In genomic region chr4:2296621-2297601, GRCh38 we compare ENCODE assay signal across 10 cellular contexts. TPM values are rescaled to one million over a fixed set of nuclear protein-coding genes. Genes with fewer than 3 reads are reported as not detected.
DNase-seq lines count a peak whose midpoint lies in the region; ATAC-seq and TF ChIP-seq lines count a peak whose summit lies in the region.
"Had no signal": no experiment of that assay in that cellular context is flagged by ENCODE, and none has a peak within 500 bp of the region (broad histone marks: within the 10 kb centered on the region; RNA-seq: fewer than 3 reads in every experiment).

No MANE protein-coding gene starts in this region.

- no peak overlapping the region for H3K27ac Mint-ChIP-seq in activated naive CD8-positive, alpha-beta T cell treated with anti-CD3 and anti-CD28 coated beads for 36 hours

- no peaks in the 10 kb centered on the region for H3K27me3 Mint-ChIP-seq in activated naive CD8-positive, alpha-beta T cell treated with anti-CD3 and anti-CD28 coated beads for 36 hours

- H3K4me3 ChIP-seq in H7 (ENCODE audit: insufficient read depth, low read depth, low read length) (no peak overlapping the region), psoas muscle (no peak overlapping the region)

- no peak for TF ChIP-seq CTCF in psoas muscle (IDR thresholded peaks at IDR 0.05)

- 82 to 87% (median 83%) methylated on average over 34 to 37 of the region's 37 CpGs for WGBS in psoas muscle, 3 donors

- DNase-seq in SHP77 (lab: John Stamatoyannopoulos, UW) (peak; percentile 53 to 57), SHP77 treated with DMSO at 0.1 percent for 48 hours (lab: John Stamatoyannopoulos, UW) (no peak), H7 (peak; percentile 73), psoas muscle (no peak), H4 (ENCODE audit: low spot score) (no peak), C1 segment of cervical spinal cord (lab: John Stamatoyannopoulos, UW) (no peak)
- DNase-seq in activated naive CD8-positive, alpha-beta T cell treated with anti-CD3 and anti-CD28 coated beads for 36 hours = peak; percentile 26
- DNase-seq: activated CD4-positive, alpha-beta T cell treated with anti-CD3 and anti-CD28 coated beads, Interleukin-2, amount 50 U/mL, for 48 hours; T-helper 1 cell had no signal

- H3K27ac ChIP-seq in psoas muscle = no peak overlapping the region

- H3K4me3 Mint-ChIP-seq in activated naive CD8-positive, alpha-beta T cell treated with anti-CD3 and anti-CD28 coated beads for 36 hours = peak overlapping the region; percentile 30

- intact Hi-C loops in psoas muscle (cut with DNase I) = no loop called here

- H3K4me1 Mint-ChIP-seq in activated naive CD8-positive, alpha-beta T cell treated with anti-CD3 and anti-CD28 coated beads for 36 hours = peaks cover 37% of the 10 kb centered on the region

- H3K27me3 ChIP-seq in H7 (ENCODE audit: control insufficient read depth, insufficient read depth, low read length) = no peaks in the 10 kb centered on the region
- no peaks in the 10 kb centered on the region for H3K27me3 ChIP-seq in psoas muscle (ENCODE audit: insufficient read depth in 3 of 3, low read length in 2 of 3)

- peak in 3 of 4 donors; percentile 30 to 50 (median 42) for ATAC-seq in psoas muscle
- no peak for ATAC-seq in HG03280 (IDR thresholded peaks at IDR 0.05; ENCODE audit: unreplicated experiment)

- no peaks in the 10 kb centered on the region for H3K4me1 ChIP-seq in psoas muscle

- no peaks in the 10 kb centered on the region for H3K9me3 ChIP-seq in psoas muscle

- H3K36me3 Mint-ChIP-seq in activated naive CD8-positive, alpha-beta T cell treated with anti-CD3 and anti-CD28 coated beads for 36 hours = no peaks in the 10 kb centered on the region

- no peaks in the 10 kb centered on the region for H3K36me3 ChIP-seq in H7 (replicated peaks; ENCODE audit: control insufficient read depth, insufficient read depth, low read length)
- H3K36me3 ChIP-seq in psoas muscle (ENCODE audit: insufficient read depth in 1 of 2, low read depth in 1 of 2) = no peaks in the 10 kb centered on the region

- H3K9me3 Mint-ChIP-seq in activated naive CD8-positive, alpha-beta T cell treated with anti-CD3 and anti-CD28 coated beads for 36 hours = peaks cover 3% of the 10 kb centered on the region

RNA-seq across cellular contexts. Expression of gene MXD4, which starts 35.0 kb away (rescaled TPM):
- total RNA-seq in H7 (2014; rRNA removed; shearing (Covaris generic)) = 13.4 and 22.3 TPM in 2 replicates
- 1 to 10 TPM in 1 of 2 experiments, under 1 TPM in 1; 0.78 to 1.2 TPM for total RNA-seq in activated naive CD8-positive, alpha-beta T cell treated with anti-CD3 and anti-CD28 coated beads for 36 hours
- total RNA-seq in psoas muscle = 10 to 100 TPM; 18.8 to 36.7 (median 35.3) TPM
- 10 to 100 TPM; 15.4 to 29.9 (median 23.3) TPM for polyA plus RNA-seq in psoas muscle
- total RNA-seq in H4 (2014; rRNA removed; shearing (Covaris generic)) = 22.1 and 22.9 TPM in 2 replicates

RNA-seq across cellular contexts. Expression of gene HAUS3, which starts 55.0 kb away (rescaled TPM):
- total RNA-seq in H7 (2014; rRNA removed; shearing (Covaris generic)) = 8.5 and 16.4 TPM in 2 replicates
- total RNA-seq in activated naive CD8-positive, alpha-beta T cell treated with anti-CD3 and anti-CD28 coated beads for 36 hours = 10 to 100 TPM; 23.6 to 23.7 TPM
- 1 to 10 TPM; 4.2 to 7.4 (median 5.1) TPM for total RNA-seq in psoas muscle
- polyA plus RNA-seq in psoas muscle = 10 to 100 TPM in 1 of 3 donors, 1 to 10 TPM in 2; 5.3 to 16.1 (median 5.8) TPM
- 7.6 and 11.0 TPM in 2 replicates for total RNA-seq in H4 (2014; rRNA removed; shearing (Covaris generic))

RNA-seq across cellular contexts. Expression of gene POLN, which starts 55.0 kb away (rescaled TPM):
- total RNA-seq in H7 (2014; rRNA removed; shearing (Covaris generic)) = 0.96 and 2.4 TPM in 2 replicates
- 1 to 10 TPM in 1 of 2 experiments, under 1 TPM in 1; 0.92 to 1.0 TPM for total RNA-seq in activated naive CD8-positive, alpha-beta T cell treated with anti-CD3 and anti-CD28 coated beads for 36 hours
- total RNA-seq in psoas muscle = 1 to 10 TPM in 3 of 4 donors, under 1 TPM in 1; 0.84 to 3.0 (median 1.8) TPM
- under 1 TPM; 0.44 to 0.95 (median 0.80) TPM for polyA plus RNA-seq in psoas muscle
- total RNA-seq in H4 (2014; rRNA removed; shearing (Covaris generic)) = 1.0 and 1.8 TPM in 2 replicates

Comparison
In these comparisons a context has a peak if more than half of its experiments do, and no peak if none do; other contexts are left out.
1. DNase-seq: peak in SHP77 (2 of 2), H7 (single experiment) and activated naive CD8-positive, alpha-beta T cell treated with anti-CD3 and anti-CD28 coated beads for 36 hours (single experiment); none in SHP77 treated with DMSO at 0.1 percent for 48 hours (single experiment), psoas muscle (0 of 2), H4 (single experiment) and C1 segment of cervical spinal cord (0 of 14).